Comparison of ENCODE assay signal across 21 cellular contexts in the genomic region with DNA sequence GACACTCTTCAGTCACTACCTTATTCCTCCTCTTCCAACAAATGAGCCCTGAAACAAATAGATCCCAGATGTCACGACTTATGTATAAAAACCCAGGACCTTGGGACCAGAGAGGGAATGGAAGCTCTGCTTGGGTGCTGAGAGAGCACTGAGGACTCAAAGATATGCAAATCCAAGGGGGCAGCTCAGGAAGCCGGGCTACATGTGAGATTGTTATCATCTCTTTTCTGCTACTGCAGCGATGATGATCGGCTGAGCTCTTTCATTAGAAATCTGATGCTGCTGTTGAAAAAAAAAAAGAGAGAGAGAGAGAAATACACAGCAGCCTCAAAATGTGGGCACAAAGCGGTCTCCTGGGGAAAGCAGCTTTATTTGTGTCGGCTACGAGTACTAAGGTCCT.
DNase-seq lines count a peak whose midpoint lies in the region; ATAC-seq and TF ChIP-seq lines count a peak whose summit lies in the region.
"Had no signal": no experiment of that assay in that cellular context is flagged by ENCODE, and none has a peak within 500 bp of the region (broad histone marks: within the 10 kb centered on the region; RNA-seq: fewer than 3 reads in every experiment).

No MANE protein-coding gene starts in this region.

- ATAC-seq in GM23338: no peak
- ATAC-seq in naive thymus-derived CD4-positive, alpha-beta T cell: no peak
- no peak for ATAC-seq in GM21723 (IDR thresholded peaks at IDR 0.05; ENCODE audit: unreplicated experiment)
- ATAC-seq: activated CD8-positive, alpha-beta memory T cell treated with anti-CD3 and anti-CD28 coated beads, Interleukin-2, amount 10 ng/mL, durations not matched to agents 7 days and 5 days; effector memory CD8-positive, alpha-beta T cell; gastrocnemius medialis had no signal

- 0 out of 2 replicates have a peak, but pooled peaks cover 5% of the 10 kb centered on the region for H3K9me2 ChIP-seq in GM23338 (ENCODE audit: insufficient read depth)

- H3K36me3 ChIP-seq in GM23338 (ENCODE audit: insufficient read depth): no peaks in the 10 kb centered on the region
- no peaks in the 10 kb centered on the region for H3K36me3 ChIP-seq in naive thymus-derived CD4-positive, alpha-beta T cell (ENCODE audit: control insufficient read depth in 2 of 3, insufficient read depth in 3 of 3, low read length in 3 of 3)
- H3K36me3 ChIP-seq: esophagus squamous epithelium, gastrocnemius medialis, thyroid gland had no signal

- no peaks in the 10 kb centered on the region for H4K20me1 ChIP-seq in GM23338 (replicated peaks; ENCODE audit: insufficient read depth)

- CTCF ChIA-PET in naive thymus-derived CD4-positive, alpha-beta T cell (lab: Charles Lee): no interaction called here

- H3K4me3 ChIP-seq in GM23338: no peak overlapping the region
- no peak overlapping the region for H3K4me3 ChIP-seq in naive thymus-derived CD4-positive, alpha-beta T cell (ENCODE audit: low read length)
- H3K4me3 ChIP-seq: esophagus squamous epithelium, gastrocnemius medialis, thyroid gland had no signal

- H3K27ac ChIP-seq in GM23338 (ENCODE audit: low read depth): no peak overlapping the region
- peak overlapping the region; percentile 12 for H3K27ac ChIP-seq in angular gyrus (ENCODE audit: low read depth, low read length)
- no peak overlapping the region for H3K27ac ChIP-seq in naive thymus-derived CD4-positive, alpha-beta T cell (ENCODE audit: low read depth, low read length)
- H3K27ac ChIP-seq: esophagus squamous epithelium, gastrocnemius medialis, thyroid gland had no signal

- H3K27me3 ChIP-seq in GM23338 (ENCODE audit: insufficient read depth): no peaks in the 10 kb centered on the region
- H3K27me3 ChIP-seq in naive thymus-derived CD4-positive, alpha-beta T cell (ENCODE audit: control insufficient read depth in 2 of 2, insufficient read depth in 2 of 2, low read length in 2 of 2): no peaks in the 10 kb centered on the region
- H3K27me3 ChIP-seq: thyroid gland had no signal

- intact Hi-C loops in posterior vena cava (cut with DNase I): no loop called here
- intact Hi-C loops in naive thymus-derived CD4-positive, alpha-beta T cell (cut with micrococcal nuclease): no loop called here

- peaks cover 25% of the 10 kb centered on the region for H3K4me1 Mint-ChIP-seq in GM23338
- H3K4me1 Mint-ChIP-seq in naive thymus-derived CD4-positive, alpha-beta T cell: no peaks in the 10 kb centered on the region
- H3K4me1 Mint-ChIP-seq: activated CD4-positive, alpha-beta T cell treated with anti-CD3 and anti-CD28 coated beads, Interleukin-2, amount 10 ng/mL, durations not matched to agents 24 days and 14 days; activated CD8-positive, alpha-beta memory T cell treated with anti-CD3 and anti-CD28 coated beads, Interleukin-2, amount 10 ng/mL, durations not matched to agents 7 days and 5 days; CD8-positive, alpha-beta memory T cell had no signal

- H3K9me3 Mint-ChIP-seq in GM23338: no peaks in the 10 kb centered on the region
- H3K9me3 Mint-ChIP-seq in naive thymus-derived CD4-positive, alpha-beta T cell: peaks cover 0 to 4% (median 0%) of the 10 kb centered on the region in 11 donors
- H3K9me3 Mint-ChIP-seq: activated CD4-positive, alpha-beta T cell treated with anti-CD3 and anti-CD28 coated beads, Interleukin-2, amount 10 ng/mL, durations not matched to agents 24 days and 14 days; CD8-positive, alpha-beta memory T cell; effector memory CD8-positive, alpha-beta T cell had no signal

- H3K36me3 Mint-ChIP-seq in GM23338 (ENCODE audit: low read depth): no peaks in the 10 kb centered on the region
- no peaks in the 10 kb centered on the region for H3K36me3 Mint-ChIP-seq in naive thymus-derived CD4-positive, alpha-beta T cell
- H3K36me3 Mint-ChIP-seq: activated CD8-positive, alpha-beta memory T cell treated with anti-CD3 and anti-CD28 coated beads, Interleukin-2, amount 10 ng/mL, durations not matched to agents 7 days and 5 days; activated naive CD8-positive, alpha-beta T cell; CD8-positive, alpha-beta memory T cell had no signal

- H3K9me3 ChIP-seq in naive thymus-derived CD4-positive, alpha-beta T cell (ENCODE audit: control insufficient read depth in 2 of 3, low read length in 3 of 3): no peaks in the 10 kb centered on the region
- H3K9me3 ChIP-seq: esophagus squamous epithelium, gastrocnemius medialis, thyroid gland had no signal

- TF ChIP-seq CTCF in GM23338 (conservative IDR thresholded peaks at IDR 0.05; ENCODE audit: low read depth in 2 of 2): no peak

- H3K4me1 ChIP-seq in GM23338 (ENCODE audit: insufficient read depth): peaks cover 9% of the 10 kb centered on the region
- H3K4me1 ChIP-seq in naive thymus-derived CD4-positive, alpha-beta T cell (ENCODE audit: control insufficient read depth in 2 of 2, insufficient read depth in 2 of 2, low read length in 2 of 2): no peaks in the 10 kb centered on the region
- H3K4me1 ChIP-seq: gastrocnemius medialis, thyroid gland had no signal

- no peaks in the 10 kb centered on the region for H3K79me2 ChIP-seq in GM23338 (replicated peaks; ENCODE audit: insufficient read depth)

- H3K4me2 ChIP-seq in GM23338: peak overlapping the region; percentile 67

- H2AFZ ChIP-seq in GM23338: peak overlapping the region; percentile 92

- POLR2A ChIA-PET in naive thymus-derived CD4-positive, alpha-beta T cell (lab: Charles Lee): no interaction called here

- H3K27ac Mint-ChIP-seq in GM23338: no peak overlapping the region
- no peak overlapping the region for H3K27ac Mint-ChIP-seq in naive thymus-derived CD4-positive, alpha-beta T cell
- H3K27ac Mint-ChIP-seq: activated CD4-positive, alpha-beta T cell treated with anti-CD3 and anti-CD28 coated beads, Interleukin-2, amount 10 ng/mL, durations not matched to agents 24 days and 14 days; activated CD8-positive, alpha-beta memory T cell treated with anti-CD3 and anti-CD28 coated beads, Interleukin-2, amount 10 ng/mL, durations not matched to agents 7 days and 5 days; activated naive CD8-positive, alpha-beta T cell; CD8-positive, alpha-beta memory T cell; effector memory CD8-positive, alpha-beta T cell had no signal

- DNase-seq in GM23338 (ENCODE audit: low spot score) (no peak), NCI-H2107 (lab: John Stamatoyannopoulos, UW) (peak; percentile 54), posterior vena cava (ENCODE audit: low spot score) (peak; percentile 14)
- DNase-seq in naive thymus-derived CD4-positive, alpha-beta T cell: no peak
- no peak for DNase-seq in stimulated activated CD4-positive, alpha-beta T cell treated with anti-CD3 and anti-CD28 coated beads, Interleukin-4, amount 100 ng/mL, for 24 hours
- DNase-seq: activated CD4-positive, alpha-beta T cell treated with anti-CD3 and anti-CD28 coated beads, Interleukin-2, amount 10 ng/mL, durations not matched to agents 24 days and 14 days; activated CD8-positive, alpha-beta memory T cell treated with anti-CD3 and anti-CD28 coated beads, Interleukin-2, amount 10 ng/mL, durations not matched to agents 7 days and 5 days; CD8-positive, alpha-beta memory T cell; effector memory CD8-positive, alpha-beta T cell; esophagus squamous epithelium; gastrocnemius medialis; hippocampal formation; Karpas-422; NCI-H446 treated with DMSO at 0.1 percent for 48 hours; small intestine; stimulated activated CD4-positive, alpha-beta T cell treated with anti-CD3 and anti-CD28 coated beads, Interleukin-2, amount 100 ng/mL, for 48 hours; stimulated activated naive CD4-positive, alpha-beta T cell; thyroid gland had no signal

- peaks cover 4% of the 10 kb centered on the region for H3K27me3 Mint-ChIP-seq in GM23338 (ENCODE audit: insufficient read depth, low read depth, poor library complexity)
- H3K27me3 Mint-ChIP-seq in naive thymus-derived CD4-positive, alpha-beta T cell: peaks cover 24 to 54% (median 49%) of the 10 kb centered on the region in 5 donors

- H3K4me3 Mint-ChIP-seq in GM23338: no peak overlapping the region
- no peak overlapping the region for H3K4me3 Mint-ChIP-seq in naive thymus-derived CD4-positive, alpha-beta T cell
- H3K4me3 Mint-ChIP-seq: activated CD4-positive, alpha-beta T cell treated with anti-CD3 and anti-CD28 coated beads, Interleukin-2, amount 10 ng/mL, durations not matched to agents 24 days and 14 days; activated CD8-positive, alpha-beta memory T cell treated with anti-CD3 and anti-CD28 coated beads, Interleukin-2, amount 10 ng/mL, durations not matched to agents 7 days and 5 days; activated naive CD8-positive, alpha-beta T cell; CD8-positive, alpha-beta memory T cell; effector memory CD8-positive, alpha-beta T cell had no signal

- no peaks in the 10 kb centered on the region for H3F3A ChIP-seq in GM23338 (replicated peaks; ENCODE audit: low read depth)

TF ChIP-seq in GM23338, 12 proteins besides CTCF, POLR2A, EP300 and RAD21 (continues in another document):
- no peak for TF ChIP-seq ETS1 (IDR thresholded peaks at IDR 0.05)
- TF ChIP-seq NANOG (IDR thresholded peaks at IDR 0.05; ENCODE audit: borderline replicate concordance): no peak
- TF ChIP-seq STAT1 (IDR thresholded peaks at IDR 0.05; ENCODE audit: unreplicated experiment): no peak

Comparison
In these comparisons a context has a peak if more than half of its experiments do, and no peak if none do; other contexts are left out.
1. DNase-seq: peak in NCI-H2107 (single experiment) and posterior vena cava (single experiment); none in GM23338 (single experiment), naive thymus-derived CD4-positive, alpha-beta T cell (0 of 9) and stimulated activated CD4-positive, alpha-beta T cell treated with anti-CD3 and anti-CD28 coated beads, Interleukin-4, amount 100 ng/mL, for 24 hours (single experiment).